ENCODE assay signal across 8 cellular contexts in the genomic region with DNA sequence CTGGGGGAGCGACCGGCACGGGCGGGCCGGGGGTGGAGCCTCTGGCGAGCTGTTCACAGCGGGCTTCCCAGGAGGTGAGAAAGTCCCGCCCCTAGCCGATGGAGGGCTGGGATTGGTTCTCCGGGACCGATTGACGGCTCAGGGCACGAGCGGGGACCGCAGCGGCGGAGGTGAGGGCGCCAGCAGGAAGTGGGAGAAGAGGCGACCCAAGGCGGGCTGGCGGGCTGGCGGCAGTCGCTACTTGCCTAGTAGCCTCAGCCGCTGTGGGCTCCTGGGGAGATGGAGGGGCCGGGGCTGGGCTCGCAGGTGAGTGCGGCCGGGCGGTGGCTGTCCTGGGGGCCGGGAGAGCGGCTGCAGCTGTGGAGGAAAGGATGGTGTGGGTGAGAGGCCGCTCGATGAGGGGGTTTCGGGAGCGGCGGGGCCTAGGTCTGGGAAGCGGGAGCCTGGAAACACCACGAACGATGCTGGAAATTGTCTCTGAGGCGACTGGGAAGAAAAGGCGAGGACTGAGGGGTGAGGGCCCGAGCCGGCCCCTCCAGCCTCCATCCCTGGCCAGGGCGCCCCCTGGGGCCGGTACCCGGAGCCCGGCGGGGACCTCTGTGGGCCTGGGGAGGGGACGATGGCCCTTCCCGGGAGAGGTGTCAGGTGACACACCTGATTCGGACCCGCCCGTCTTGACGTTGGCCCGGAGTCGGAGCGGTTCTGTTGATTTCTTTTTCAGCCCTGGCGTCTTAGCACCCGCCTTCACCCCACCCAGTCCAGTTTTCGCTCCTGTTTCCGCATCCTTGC. TPM values are rescaled to one million over a fixed set of nuclear protein-coding genes. Genes with fewer than 3 reads are reported as not detected.
DNase-seq lines count a peak whose midpoint lies in the region; ATAC-seq and TF ChIP-seq lines count a peak whose summit lies in the region.

A gene with protein sequence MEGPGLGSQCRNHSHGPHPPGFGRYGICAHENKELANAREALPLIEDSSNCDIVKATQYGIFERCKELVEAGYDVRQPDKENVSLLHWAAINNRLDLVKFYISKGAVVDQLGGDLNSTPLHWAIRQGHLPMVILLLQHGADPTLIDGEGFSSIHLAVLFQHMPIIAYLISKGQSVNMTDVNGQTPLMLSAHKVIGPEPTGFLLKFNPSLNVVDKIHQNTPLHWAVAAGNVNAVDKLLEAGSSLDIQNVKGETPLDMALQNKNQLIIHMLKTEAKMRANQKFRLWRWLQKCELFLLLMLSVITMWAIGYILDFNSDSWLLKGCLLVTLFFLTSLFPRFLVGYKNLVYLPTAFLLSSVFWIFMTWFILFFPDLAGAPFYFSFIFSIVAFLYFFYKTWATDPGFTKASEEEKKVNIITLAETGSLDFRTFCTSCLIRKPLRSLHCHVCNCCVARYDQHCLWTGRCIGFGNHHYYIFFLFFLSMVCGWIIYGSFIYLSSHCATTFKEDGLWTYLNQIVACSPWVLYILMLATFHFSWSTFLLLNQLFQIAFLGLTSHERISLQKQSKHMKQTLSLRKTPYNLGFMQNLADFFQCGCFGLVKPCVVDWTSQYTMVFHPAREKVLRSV (plus strand): TSS at position 198 of the 789 bp plus-strand sequence. CDS start 82 bp downstream, at position 280.

- H3K4me1 Mint-ChIP-seq in CD8-positive, alpha-beta T cell (ENCODE audit: low read depth) = peaks cover 50% of the 10 kb centered on the region

- WGBS in lower leg skin, 2 donors = 0 to 1% methylated on average over 43 to 51 of the region's 61 CpGs

- H3K27ac Mint-ChIP-seq in CD8-positive, alpha-beta T cell = peak within 1 kb of the TSS; percentile 87

- intact Hi-C loops in CD8-positive, alpha-beta T cell (cut with DNase I, micrococcal nuclease) = loop anchor here (2.0 to 10.0 kb wide), 9 partner anchors 40 to 1730 kb away; a partner anchor contains a TSS
- intact Hi-C loops in dorsolateral prefrontal cortex (cut with DNase I) = no loop called here
- intact Hi-C loops in lower leg skin (cut with DNase I; ENCODE audit: low total_unique reads) = no loop called here

- H3K4me1 ChIP-seq in CD8-positive, alpha-beta T cell (ENCODE audit: insufficient read depth, low read length) = peaks cover 26% of the 10 kb centered on the region

- TF ChIP-seq CTCF in CD8-positive, alpha-beta T cell (IDR thresholded peaks at IDR 0.05) = no peak
- TF ChIP-seq CTCF in dorsolateral prefrontal cortex (IDR thresholded peaks at IDR 0.05 in 54 of 56, conservative IDR thresholded peaks at IDR 0.05 in 2 of 56; ENCODE audit: low read depth in 1 of 56, partially characterized antibody in 56 of 56) = peak in 38 of 56 donors; percentile 3 to 54 (median 28)
- TF ChIP-seq CTCF in lower leg skin (IDR thresholded peaks at IDR 0.05) = no peak

- TF ChIP-seq POLR2A in lower leg skin (IDR thresholded peaks at IDR 0.05) = no peak

- POLR2A ChIA-PET in CD8-positive, alpha-beta T cell (lab: Charles Lee) = interaction anchor here (0.9 kb wide), 1 partner anchor 27 kb away, joined by 5 read pairs; no protein-coding TSS in a partner anchor

- no peaks in the 10 kb centered on the region for H3K27me3 ChIP-seq in CD8-positive, alpha-beta T cell (ENCODE audit: insufficient read depth, low read length)
- peaks cover 0 to 4% (median 0%) of the 10 kb centered on the region in 45 donors for H3K27me3 ChIP-seq in dorsolateral prefrontal cortex

- H3K4me3 ChIP-seq in CD8-positive, alpha-beta T cell (ENCODE audit: low read depth, low read length) = peak within 1 kb of the TSS; percentile 84
- peak within 1 kb of the TSS; percentile 52 to 96 (median 85) for H3K4me3 ChIP-seq in dorsolateral prefrontal cortex
- H3K4me3 ChIP-seq in lower leg skin (ENCODE audit: low read depth, poor library complexity, severe bottlenecking) = peak within 1 kb of the TSS; percentile 80

- H3K4me3 Mint-ChIP-seq in CD8-positive, alpha-beta T cell = peak within 1 kb of the TSS; percentile 93

- peak within 1 kb of the TSS; percentile 48 for H3K27ac ChIP-seq in CD8-positive, alpha-beta T cell (ENCODE audit: low read depth, low read length)
- H3K27ac ChIP-seq in dorsolateral prefrontal cortex = peak within 1 kb of the TSS in 19 of 59 donors; percentile 7 to 81 (median 47)

- CTCF ChIA-PET in CD8-positive, alpha-beta T cell (lab: Charles Lee) = no interaction called here

- peak; percentile 98 for ATAC-seq in CD8-positive, alpha-beta T cell
- ATAC-seq in GM19438 (IDR thresholded peaks at IDR 0.05; ENCODE audit: low read depth, unreplicated experiment) (peak; percentile 99), HG03571 (IDR thresholded peaks at IDR 0.05; ENCODE audit: unreplicated experiment) (peak; percentile 99)

- H3K9me3 Mint-ChIP-seq in CD8-positive, alpha-beta T cell = no peaks in the 10 kb centered on the region

- no peaks in the 10 kb centered on the region for H3K27me3 Mint-ChIP-seq in CD8-positive, alpha-beta T cell (ENCODE audit: low read depth)

- no peaks in the 10 kb centered on the region for H3K9me3 ChIP-seq in CD8-positive, alpha-beta T cell (ENCODE audit: low read length)

- peak; percentile 85 to 96 (median 91) for DNase-seq in CD8-positive, alpha-beta T cell
- DNase-seq in NCI-H748 treated with DMSO at 0.1 percent for 48 hours (lab: John Stamatoyannopoulos, UW) (peak; percentile 62), dorsolateral prefrontal cortex (peak; percentile 81 to 98 (median 94)), lower leg skin (ENCODE audit: low spot score in 2 of 2) (peak; percentile 93 to 98)
- DNase-seq in activated CD4-positive, alpha-beta T cell treated with anti-CD3 and anti-CD28 coated beads, Interleukin-2, amount 50 U/mL, for 24 hours (ENCODE audit: low read depth in 1 of 2, low spot score in 1 of 2) = peak; percentile 86 to 93
- DNase-seq in stimulated activated CD4-positive, alpha-beta T cell treated with anti-CD3 and anti-CD28 coated beads, Interleukin-4, amount 100 ng/mL, for 4 hours = peak; percentile 92 to 95

- peaks cover 11% of the 10 kb centered on the region for H3K36me3 Mint-ChIP-seq in CD8-positive, alpha-beta T cell

- H3K36me3 ChIP-seq in CD8-positive, alpha-beta T cell (ENCODE audit: insufficient read depth, low read length) = no peaks in the 10 kb centered on the region

RNA-seq across cellular contexts. Expression of the gene that starts here (rescaled TPM):
- 1 to 10 TPM; 3.1 to 3.5 TPM for total RNA-seq in CD8-positive, alpha-beta T cell
- total RNA-seq in dorsolateral prefrontal cortex (10 to 100 TPM in 117 of 120 experiments, 1 to 10 TPM in 3; 7.4 to 28.6 (median 15.5) TPM), lower leg skin (10 to 100 TPM; 23.2 to 50.5 (median 37.2) TPM)

Comparison
In these comparisons a context has a peak if more than half of its experiments do, and no peak if none do; other contexts are left out.
1. CTCF ChIP-seq: peak in dorsolateral prefrontal cortex (38 of 56); none in CD8-positive, alpha-beta T cell (single experiment) and lower leg skin (0 of 3).
2. intact Hi-C loops: an anchor here in CD8-positive, alpha-beta T cell (2.0 to 10.0 kb wide); none called in dorsolateral prefrontal cortex and lower leg skin.
3. Peak in every context shown above with its lines, with median percentiles within 50 percentile points of each other: ATAC-seq, DNase-seq and H3K4me3 ChIP-seq.